ENCODE assay signal across 18 cellular contexts in the genomic region with DNA sequence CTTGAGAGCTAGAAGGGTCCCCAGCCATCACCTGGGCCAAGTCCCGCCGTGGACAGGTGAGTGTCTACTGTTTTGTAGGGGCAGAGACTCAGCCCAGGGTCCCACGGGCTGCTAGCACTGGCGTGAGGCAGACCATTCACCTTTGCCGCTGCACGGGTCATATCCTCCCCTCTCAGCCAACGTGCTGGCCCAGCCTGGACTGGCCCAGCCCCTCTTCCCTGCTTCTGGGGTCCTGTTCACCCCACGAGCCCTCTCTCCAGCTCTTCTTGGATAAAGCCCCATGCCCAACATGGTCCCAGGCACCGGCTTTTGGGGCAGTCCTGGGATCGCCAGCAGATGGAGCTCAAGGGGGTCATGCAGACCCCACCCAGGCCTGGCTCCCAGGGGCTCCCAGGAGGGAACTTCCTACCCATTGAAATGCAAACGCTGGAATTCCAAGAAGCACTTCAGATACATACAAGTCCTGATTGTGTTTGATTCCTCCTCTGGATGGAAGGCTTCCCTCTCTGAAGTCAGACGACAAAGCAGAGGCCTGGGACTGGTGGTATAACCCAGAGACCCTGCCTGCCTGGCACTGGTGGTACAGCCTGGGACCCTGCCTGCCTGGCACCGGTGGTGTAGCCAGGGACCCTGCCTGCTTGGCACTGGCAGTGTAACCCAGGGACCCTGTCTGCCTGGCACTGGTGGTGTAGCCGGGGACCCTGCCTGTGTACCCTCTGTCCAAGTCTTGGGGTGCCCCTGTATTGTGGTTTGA. TPM values are rescaled to one million over a fixed set of nuclear protein-coding genes. Genes with fewer than 3 reads are reported as not detected.
A peak's percentile ranks its signal among the peaks of the same experiment; 100 is the strongest.
DNase-seq lines count a peak whose midpoint lies in the region; ATAC-seq, FAIRE-seq and TF ChIP-seq lines count a peak whose summit lies in the region.
"Had no signal": no experiment of that assay in that cellular context is flagged by ENCODE, and none has a peak within 500 bp of the region (broad histone marks: within the 10 kb centered on the region; RNA-seq: fewer than 3 reads in every experiment).

No MANE protein-coding gene starts in this region.

- H3K9me3 Mint-ChIP-seq in activated naive CD8-positive, alpha-beta T cell treated with anti-CD3 and anti-CD28 coated beads, Interleukin-2, amount 50 U/mL, for 24 hours, result no peaks in the 10 kb centered on the region

- no peak overlapping the region for H3K27ac ChIP-seq in OCI-LY3 (ENCODE audit: low read length)
- H3K27ac ChIP-seq: body of pancreas, parathyroid adenoma had no signal

- H4K20me1 ChIP-seq in OCI-LY3 (ENCODE audit: insufficient read depth, low read length), result no peaks in the 10 kb centered on the region

- H3K4me1 Mint-ChIP-seq in activated naive CD8-positive, alpha-beta T cell treated with anti-CD3 and anti-CD28 coated beads, Interleukin-2, amount 50 U/mL, for 24 hours, result no peaks in the 10 kb centered on the region

- no peaks in the 10 kb centered on the region for H3K9me3 ChIP-seq in OCI-LY3 (ENCODE audit: insufficient read depth, low read length)
- H3K9me3 ChIP-seq: body of pancreas, mucosa of descending colon had no signal

- H3K4me3 ChIP-seq in OCI-LY3 (ENCODE audit: low read length), result no peak overlapping the region
- no peak overlapping the region for H3K4me3 ChIP-seq in retinal pigment epithelial cell (ENCODE audit: low read length)
- H3K4me3 ChIP-seq: body of pancreas, mucosa of descending colon had no signal

- no peak for FAIRE-seq in GM12891 (lab: Jason Lieb, UNC)
- FAIRE-seq: keratinocyte had no signal

- no peak overlapping the region for H3K9ac ChIP-seq in OCI-LY3 (ENCODE audit: low read length)
- H3K9ac ChIP-seq: parathyroid adenoma had no signal

- H3K27me3 ChIP-seq in OCI-LY3 (ENCODE audit: low read depth, low read length), result no peaks in the 10 kb centered on the region
- H3K27me3 ChIP-seq: body of pancreas had no signal

- H3K36me3 ChIP-seq in OCI-LY3 (replicated peaks; ENCODE audit: low read depth, low read length), result no peaks in the 10 kb centered on the region

- no peak overlapping the region for H2AFZ ChIP-seq in OCI-LY3 (ENCODE audit: low read depth, low read length)
- H2AFZ ChIP-seq: parathyroid adenoma had no signal

- H3K27ac Mint-ChIP-seq in activated naive CD8-positive, alpha-beta T cell treated with anti-CD3 and anti-CD28 coated beads, Interleukin-2, amount 50 U/mL, for 24 hours, result no peak overlapping the region
- H3K27ac Mint-ChIP-seq: CD14-positive monocyte had no signal

- TF ChIP-seq CTCF in OCI-LY3 (IDR thresholded peaks at IDR 0.05; ENCODE audit: low read depth, low read length) (peak; percentile 21), retinal pigment epithelial cell (conservative IDR thresholded peaks at IDR 0.05; ENCODE audit: low read depth, low read length) (peak; percentile 18)

- TF ChIP-seq POLR2A in GM12891 (IDR thresholded peaks at IDR 0.05; ENCODE audit: low read depth, low read length), result no peak

- peaks cover 6% of the 10 kb centered on the region for H3K27me3 Mint-ChIP-seq in activated naive CD8-positive, alpha-beta T cell treated with anti-CD3 and anti-CD28 coated beads, Interleukin-2, amount 50 U/mL, for 24 hours

- no peak overlapping the region for H3K4me3 Mint-ChIP-seq in activated naive CD8-positive, alpha-beta T cell treated with anti-CD3 and anti-CD28 coated beads, Interleukin-2, amount 50 U/mL, for 24 hours
- H3K4me3 Mint-ChIP-seq: CD14-positive monocyte had no signal

- DNase-seq in GM12891 (ENCODE audit: insufficient read length, low spot score) (peak; percentile 3), iPS DF 4.7 (ENCODE audit: extremely low read depth, low spot score) (peak; percentile 89), retinal pigment epithelial cell (ENCODE audit: low read depth) (no peak), NCI-H2107 treated with DMSO at 0.1 percent for 48 hours (lab: John Stamatoyannopoulos, UW; ENCODE audit: unreplicated experiment) (no peak), 8988T (no peak)
- no peak for DNase-seq in activated naive CD8-positive, alpha-beta T cell treated with anti-CD3 and anti-CD28 coated beads, Interleukin-2, amount 50 U/mL, for 24 hours
- DNase-seq in effector CD8-positive, alpha-beta T cell (lab: John Stamatoyannopoulos, UW), result no peak
- DNase-seq: activated CD8-positive, alpha-beta memory T cell treated with anti-CD3 and anti-CD28 coated beads for 24 hours; activated gamma-delta T cell treated with Interleukin-2 at 50 U/mL for 16 hours; body of pancreas; effector CD4-positive, alpha-beta T cell; mucosa of descending colon; NCI-H2171; stimulated activated CD4-positive, alpha-beta T cell treated with anti-CD3 and anti-CD28 coated beads, Interleukin-12 subunit alpha, Interleukin-12 subunit beta, amount 100 ng/mL, for 4 hours had no signal

- H3K79me2 ChIP-seq in OCI-LY3 (ENCODE audit: low read length), result no peaks in the 10 kb centered on the region
- H3K79me2 ChIP-seq: parathyroid adenoma had no signal

- no peaks in the 10 kb centered on the region; the same call in 1 of the 2 replicates for H3K4me1 ChIP-seq in OCI-LY3 (ENCODE audit: low read length)
- H3K4me1 ChIP-seq: body of pancreas, parathyroid adenoma had no signal

- ATAC-seq in activated naive CD8-positive, alpha-beta T cell treated with anti-CD3 and anti-CD28 coated beads, Interleukin-2, amount 50 U/mL, for 24 hours, result no peak
- ATAC-seq: body of pancreas had no signal

- H3K36me3 Mint-ChIP-seq in activated naive CD8-positive, alpha-beta T cell treated with anti-CD3 and anti-CD28 coated beads, Interleukin-2, amount 50 U/mL, for 24 hours (ENCODE audit: low read depth), result no peaks in the 10 kb centered on the region
- H3K36me3 Mint-ChIP-seq: CD14-positive monocyte had no signal

- no peak overlapping the region for H3K4me2 ChIP-seq in OCI-LY3 (ENCODE audit: low read length)

TF ChIP-seq in GM12891, 5 proteins besides CTCF, POLR2A, EP300 and RAD21:
- TF ChIP-seq PAX5 (IDR thresholded peaks at IDR 0.05; ENCODE audit: insufficient read depth, low read length, severe bottlenecking) (no peak), TAF1 (IDR thresholded peaks at IDR 0.05; ENCODE audit: low read depth, low read length) (no peak), POLR2AphosphoS5 (IDR thresholded peaks at IDR 0.05; ENCODE audit: low read depth, low read length) (no peak), POU2F2 (IDR thresholded peaks at IDR 0.05; ENCODE audit: low read depth, low read length) (no peak), SPI1 (IDR thresholded peaks at IDR 0.05; ENCODE audit: low read depth, low read length) (no peak)

RNA-seq across cellular contexts. Expression of a gene that starts 8.9 kb away (rescaled TPM):
- polyA plus RNA-seq in GM12891 (2012; ENCODE audit: low read depth, missing spikeins), result 0.74 TPM

RNA-seq across cellular contexts. Expression of a gene that starts 18.0 kb away (rescaled TPM):
- polyA plus RNA-seq in GM12891 (2012; ENCODE audit: low read depth, missing spikeins), result not detected

RNA-seq across cellular contexts. Expression of a gene that starts 55.2 kb away (rescaled TPM):
- polyA plus RNA-seq in GM12891 (2012; ENCODE audit: low read depth, missing spikeins), result not detected
- polyA plus RNA-seq: CD14-positive monocyte had no signal

Comparison
In these comparisons a context has a peak if more than half of its experiments do, and no peak if none do; other contexts are left out.
1. DNase-seq: peak in GM12891 (single experiment) and iPS DF 4.7 (single experiment); none in retinal pigment epithelial cell (single experiment), activated naive CD8-positive, alpha-beta T cell treated with anti-CD3 and anti-CD28 coated beads, Interleukin-2, amount 50 U/mL, for 24 hours (single experiment), NCI-H2107 treated with DMSO at 0.1 percent for 48 hours (single experiment), effector CD8-positive, alpha-beta T cell (single experiment) and 8988T (single experiment).